In the genomic region with DNA sequence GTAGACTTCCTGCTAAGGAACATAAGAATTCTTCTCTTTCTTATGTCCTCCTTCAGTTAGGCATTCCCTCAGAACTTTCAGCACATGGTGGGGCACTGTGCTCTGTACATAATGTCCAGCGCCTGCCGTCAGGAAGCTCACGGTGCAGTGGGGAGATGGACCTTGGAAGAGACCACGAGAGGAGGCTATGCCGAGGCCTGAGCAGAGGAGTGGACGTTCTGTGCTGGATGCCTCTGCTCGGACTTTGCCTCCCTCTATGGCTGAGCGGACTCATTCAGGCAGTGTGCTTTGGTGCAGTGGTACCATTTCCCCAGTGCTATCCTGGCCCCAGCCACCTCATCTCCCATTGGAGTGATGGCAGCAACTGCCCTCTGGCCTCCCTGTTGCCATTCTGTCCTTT, we compare ENCODE assay signal across 1 cellular context.
TF ChIP-seq lines count a peak whose summit lies in the region.

No MANE protein-coding gene starts in this region.

TF ChIP-seq in IMR-90, 13 proteins besides CTCF, POLR2A, EP300 and RAD21:
- TF ChIP-seq MAFK (IDR thresholded peaks at IDR 0.05; ENCODE audit: low read depth, low read length) = no peak
- no peak for TF ChIP-seq MAZ (IDR thresholded peaks at IDR 0.05; ENCODE audit: borderline replicate concordance, low read depth, low read length)
- TF ChIP-seq, protein P1, sequence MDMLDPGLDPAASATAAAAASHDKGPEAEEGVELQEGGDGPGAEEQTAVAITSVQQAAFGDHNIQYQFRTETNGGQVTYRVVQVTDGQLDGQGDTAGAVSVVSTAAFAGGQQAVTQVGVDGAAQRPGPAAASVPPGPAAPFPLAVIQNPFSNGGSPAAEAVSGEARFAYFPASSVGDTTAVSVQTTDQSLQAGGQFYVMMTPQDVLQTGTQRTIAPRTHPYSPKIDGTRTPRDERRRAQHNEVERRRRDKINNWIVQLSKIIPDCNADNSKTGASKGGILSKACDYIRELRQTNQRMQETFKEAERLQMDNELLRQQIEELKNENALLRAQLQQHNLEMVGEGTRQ (IDR thresholded peaks at IDR 0.05; ENCODE audit: low read depth, low read length) = no peak
- TF ChIP-seq BHLHE40 (IDR thresholded peaks at IDR 0.05; ENCODE audit: low read depth, low read length) = no peak
- TF ChIP-seq SMC3 (IDR thresholded peaks at IDR 0.05; ENCODE audit: low read depth, low read length) = no peak
- TF ChIP-seq FOS (IDR thresholded peaks at IDR 0.05; ENCODE audit: low read depth, low read length) = no peak
- TF ChIP-seq RFX5 (IDR thresholded peaks at IDR 0.05; ENCODE audit: low read depth, low read length) = no peak
- no peak for TF ChIP-seq NFE2L2 (IDR thresholded peaks at IDR 0.05; ENCODE audit: low read depth, low read length)
- no peak for TF ChIP-seq CHD1 (IDR thresholded peaks at IDR 0.05; ENCODE audit: low read depth, low read length)
